In the genomic region with DNA sequence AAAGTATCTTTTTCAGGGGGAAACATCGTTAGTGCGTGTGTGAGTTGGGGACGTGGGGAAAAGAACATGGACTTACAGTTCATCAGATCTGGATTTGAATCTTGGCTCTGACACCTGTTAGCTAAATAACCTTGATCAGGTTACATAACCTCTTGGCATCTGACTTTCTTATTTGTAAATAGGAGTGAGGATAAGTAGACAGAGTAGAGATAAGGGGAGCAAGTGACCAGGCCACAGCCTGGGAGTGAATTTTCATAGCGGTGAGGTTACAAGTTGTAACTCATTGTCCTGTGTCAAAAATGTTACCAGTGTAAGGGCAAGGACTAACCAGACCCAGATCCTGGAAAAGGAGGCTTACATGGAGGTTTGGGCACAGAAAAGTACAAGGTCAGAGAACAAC, we compare ENCODE assay signal across 1 cellular context.
TF ChIP-seq lines count a peak whose summit lies in the region.

No MANE protein-coding gene starts in this region.

TF ChIP-seq in HepG2, 621 proteins besides CTCF, POLR2A, EP300 and RAD21 (continued from another document):
- TF ChIP-seq RNF219 (CRISPR knock-in tag; IDR thresholded peaks at IDR 0.05) (no peak), PHF5A (CRISPR knock-in tag; IDR thresholded peaks at IDR 0.05; ENCODE audit: low read depth, unreplicated experiment) (no peak), SRSF4 (IDR thresholded peaks at IDR 0.05; ENCODE audit: low read depth, low read length, poor library complexity, severe bottlenecking) (no peak), ATF7 (IDR thresholded peaks at IDR 0.05) (no peak), ATF7 (CRISPR knock-in tag; IDR thresholded peaks at IDR 0.05) (no peak), HNRNPK (IDR thresholded peaks at IDR 0.05; ENCODE audit: low read depth, low read length, poor library complexity, severe bottlenecking) (no peak), ZNF446 (CRISPR knock-in tag; IDR thresholded peaks at IDR 0.05) (no peak), ZNF30 (CRISPR knock-in tag; IDR thresholded peaks at IDR 0.05) (no peak), ZNF33B (CRISPR knock-in tag; IDR thresholded peaks at IDR 0.05) (no peak), ZNF724P (CRISPR knock-in tag; IDR thresholded peaks at IDR 0.05; ENCODE audit: borderline replicate concordance) (no peak), THAP11 (CRISPR knock-in tag; IDR thresholded peaks at IDR 0.05) (no peak), NR2F2 (IDR thresholded peaks at IDR 0.05; ENCODE audit: borderline replicate concordance, low read depth) (no peak)
- TF ChIP-seq, protein P1, sequence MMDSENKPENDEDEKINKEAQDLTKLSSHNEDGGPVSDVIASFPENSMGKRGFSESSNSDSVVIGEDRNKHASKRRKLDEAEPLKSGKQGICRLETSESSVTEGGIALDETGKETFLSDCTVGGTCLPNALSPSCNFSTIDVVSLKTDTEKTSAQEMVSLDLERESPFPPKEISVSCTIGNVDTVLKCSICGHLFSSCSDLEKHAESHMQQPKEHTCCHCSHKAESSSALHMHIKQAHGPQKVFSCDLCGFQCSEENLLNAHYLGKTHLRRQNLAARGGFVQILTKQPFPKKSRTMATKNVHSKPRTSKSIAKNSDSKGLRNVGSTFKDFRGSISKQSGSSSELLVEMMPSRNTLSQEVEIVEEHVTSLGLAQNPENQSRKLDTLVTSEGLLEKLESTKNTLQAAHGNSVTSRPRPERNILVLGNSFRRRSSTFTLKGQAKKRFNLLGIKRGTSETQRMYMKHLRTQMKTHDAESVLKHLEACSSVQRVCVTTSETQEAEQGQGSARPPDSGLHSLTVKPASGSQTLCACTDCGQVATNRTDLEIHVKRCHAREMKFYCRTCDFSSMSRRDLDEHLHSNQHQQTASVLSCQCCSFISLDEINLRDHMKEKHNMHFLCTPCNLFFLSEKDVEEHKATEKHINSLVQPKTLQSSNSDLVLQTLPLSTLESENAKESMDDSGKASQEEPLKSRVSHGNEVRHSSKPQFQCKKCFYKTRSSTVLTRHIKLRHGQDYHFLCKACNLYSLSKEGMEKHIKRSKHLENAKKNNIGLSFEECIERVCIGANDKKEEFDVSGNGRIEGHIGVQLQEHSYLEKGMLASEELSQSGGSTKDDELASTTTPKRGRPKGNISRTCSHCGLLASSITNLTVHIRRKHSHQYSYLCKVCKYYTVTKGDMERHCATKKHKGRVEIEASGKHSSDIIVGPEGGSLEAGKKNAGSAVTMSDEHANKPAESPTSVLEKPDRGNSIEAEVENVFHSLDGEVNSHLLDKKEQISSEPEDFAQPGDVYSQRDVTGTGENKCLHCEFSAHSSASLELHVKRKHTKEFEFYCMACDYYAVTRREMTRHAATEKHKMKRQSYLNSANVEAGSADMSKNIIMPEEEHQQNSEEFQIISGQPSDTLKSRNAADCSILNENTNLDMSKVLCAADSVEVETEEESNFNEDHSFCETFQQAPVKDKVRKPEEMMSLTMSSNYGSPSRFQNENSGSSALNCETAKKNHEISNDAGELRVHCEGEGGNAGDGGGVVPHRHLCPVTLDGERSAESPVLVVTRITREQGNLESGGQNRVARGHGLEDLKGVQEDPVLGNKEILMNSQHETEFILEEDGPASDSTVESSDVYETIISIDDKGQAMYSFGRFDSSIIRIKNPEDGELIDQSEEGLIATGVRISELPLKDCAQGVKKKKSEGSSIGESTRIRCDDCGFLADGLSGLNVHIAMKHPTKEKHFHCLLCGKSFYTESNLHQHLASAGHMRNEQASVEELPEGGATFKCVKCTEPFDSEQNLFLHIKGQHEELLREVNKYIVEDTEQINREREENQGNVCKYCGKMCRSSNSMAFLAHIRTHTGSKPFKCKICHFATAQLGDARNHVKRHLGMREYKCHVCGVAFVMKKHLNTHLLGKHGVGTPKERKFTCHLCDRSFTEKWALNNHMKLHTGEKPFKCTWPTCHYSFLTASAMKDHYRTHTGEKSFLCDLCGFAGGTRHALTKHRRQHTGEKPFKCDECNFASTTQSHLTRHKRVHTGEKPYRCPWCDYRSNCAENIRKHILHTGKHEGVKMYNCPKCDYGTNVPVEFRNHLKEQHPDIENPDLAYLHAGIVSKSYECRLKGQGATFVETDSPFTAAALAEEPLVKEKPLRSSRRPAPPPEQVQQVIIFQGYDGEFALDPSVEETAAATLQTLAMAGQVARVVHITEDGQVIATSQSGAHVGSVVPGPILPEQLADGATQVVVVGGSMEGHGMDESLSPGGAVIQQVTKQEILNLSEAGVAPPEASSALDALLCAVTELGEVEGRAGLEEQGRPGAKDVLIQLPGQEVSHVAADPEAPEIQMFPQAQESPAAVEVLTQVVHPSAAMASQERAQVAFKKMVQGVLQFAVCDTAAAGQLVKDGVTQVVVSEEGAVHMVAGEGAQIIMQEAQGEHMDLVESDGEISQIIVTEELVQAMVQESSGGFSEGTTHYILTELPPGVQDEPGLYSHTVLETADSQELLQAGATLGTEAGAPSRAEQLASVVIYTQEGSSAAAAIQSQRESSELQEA (CRISPR knock-in tag; IDR thresholded peaks at IDR 0.05; ENCODE audit: not compliant biosample characterization), result no peak
